ENCODE assay signal across 32 cellular contexts in the genomic region with DNA sequence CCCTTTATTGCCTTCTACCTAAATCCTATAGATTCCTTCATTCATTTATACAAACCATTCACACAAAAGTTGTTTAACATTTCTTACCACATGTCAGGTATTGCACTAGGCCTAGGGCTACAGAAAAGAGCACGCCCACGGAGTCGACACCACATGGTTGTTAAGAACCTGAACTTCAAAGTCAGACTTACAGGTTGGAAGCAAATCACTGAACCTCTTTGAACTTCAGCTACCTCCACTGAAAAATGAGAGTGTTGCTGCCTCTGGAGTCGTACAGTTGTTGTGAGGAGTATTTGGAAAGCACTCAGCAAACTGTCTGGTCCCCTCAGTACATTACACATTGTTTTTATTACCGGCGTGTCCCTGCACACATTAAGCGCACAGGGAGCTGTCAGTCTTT. TPM values are rescaled to one million over a fixed set of nuclear protein-coding genes. Genes with fewer than 3 reads are reported as not detected.
"Had no signal": no experiment of that assay in that cellular context is flagged by ENCODE, and none has a peak within 500 bp of the region (broad histone marks: within the 10 kb centered on the region; RNA-seq: fewer than 3 reads in every experiment).

No MANE protein-coding gene starts in this region.

- DNase-seq: activated CD4-positive, alpha-beta T cell treated with anti-CD3 and anti-CD28 coated beads for 36 hours; activated CD4-positive, alpha-beta T cell treated with anti-CD3 and anti-CD28 coated beads, Interleukin-2, amount 50 U/mL, for 1 hour; activated CD4-positive, alpha-beta T cell treated with anti-CD3 and anti-CD28 coated beads, Interleukin-2, amount 50 U/mL, for 48 hours; activated CD4-positive, CD25-positive, alpha-beta regulatory T cell; activated CD4-positive, CD25-positive, alpha-beta regulatory T cell treated with anti-CD3 and anti-CD28 coated beads, Interleukin-2, amount 50 U/mL, for 72 hours; activated CD8-positive, alpha-beta memory T cell treated with anti-CD3 and anti-CD28 coated beads for 24 hours; activated effector memory CD4-positive, alpha-beta T cell treated with Interleukin-2 at 50 U/mL for 16 hours; activated gamma-delta T cell treated with Interleukin-2 at 50 U/mL for 16 hours; activated naive CD4-positive, alpha-beta T cell treated with anti-CD3 and anti-CD28 coated beads, Interleukin-2, amount 50 U/mL, for 16 hours; activated naive CD4-positive, alpha-beta T cell treated with Interleukin-2 at 50 U/mL for 16 hours; activated naive CD8-positive, alpha-beta T cell treated with anti-CD3 and anti-CD28 coated beads, Interleukin-2, amount 10 ng/mL, durations not matched to agents 7 days and 5 days; activated T-cell treated with anti-CD3 and anti-CD28 coated beads, Interleukin-2, amount 50 U/mL, for 4 hours; central memory CD4-positive, alpha-beta T cell; cerebellar nuclear complex; colonic mucosa; effector CD8-positive, alpha-beta T cell; gastrocnemius medialis; glutamatergic neuron; heart left ventricle; SW 1271; T-helper 1 cell; T-helper 17 cell had no signal

- H3K27ac Mint-ChIP-seq: activated CD4-positive, alpha-beta T cell treated with anti-CD3 and anti-CD28 coated beads for 36 hours; activated naive CD8-positive, alpha-beta T cell treated with anti-CD3 and anti-CD28 coated beads, Interleukin-2, amount 10 ng/mL, durations not matched to agents 7 days and 5 days; activated T-helper 17 cell treated with anti-CD3 and anti-CD28 coated beads, Interleukin-2, amount 50 U/mL, for 72 hours; brain; T-helper 17 cell had no signal

- H3K27ac ChIP-seq: ascending aorta, breast epithelium, cardiac muscle cell, colonic mucosa, foreskin keratinocyte, gastrocnemius medialis, heart left ventricle had no signal

- ATAC-seq: activated CD4-positive, alpha-beta T cell treated with anti-CD3 and anti-CD28 coated beads for 36 hours; activated T-cell treated with anti-CD3 and anti-CD28 coated beads, Interleukin-2, amount 50 U/mL, for 4 hours; activated T-helper 17 cell treated with anti-CD3 and anti-CD28 coated beads, Interleukin-2, amount 50 U/mL, for 72 hours; foreskin keratinocyte; gastrocnemius medialis; heart left ventricle; T-helper 17 cell had no signal

- H3K4me3 Mint-ChIP-seq: activated CD4-positive, alpha-beta T cell treated with anti-CD3 and anti-CD28 coated beads for 36 hours; activated naive CD8-positive, alpha-beta T cell treated with anti-CD3 and anti-CD28 coated beads, Interleukin-2, amount 10 ng/mL, durations not matched to agents 7 days and 5 days; activated T-cell treated with anti-CD3 and anti-CD28 coated beads, Interleukin-2, amount 50 U/mL, for 4 hours; activated T-helper 17 cell treated with anti-CD3 and anti-CD28 coated beads, Interleukin-2, amount 50 U/mL, for 72 hours; brain; T-helper 17 cell had no signal

- H3K36me3 Mint-ChIP-seq: activated naive CD8-positive, alpha-beta T cell treated with anti-CD3 and anti-CD28 coated beads, Interleukin-2, amount 10 ng/mL, durations not matched to agents 7 days and 5 days; brain had no signal

- H3K4me1 Mint-ChIP-seq: activated CD4-positive, alpha-beta T cell treated with anti-CD3 and anti-CD28 coated beads for 36 hours; activated naive CD8-positive, alpha-beta T cell treated with anti-CD3 and anti-CD28 coated beads, Interleukin-2, amount 10 ng/mL, durations not matched to agents 7 days and 5 days; activated T-helper 17 cell treated with anti-CD3 and anti-CD28 coated beads, Interleukin-2, amount 50 U/mL, for 72 hours had no signal

- H3K9me3 Mint-ChIP-seq: activated naive CD8-positive, alpha-beta T cell treated with anti-CD3 and anti-CD28 coated beads, Interleukin-2, amount 10 ng/mL, durations not matched to agents 7 days and 5 days; activated T-cell treated with anti-CD3 and anti-CD28 coated beads, Interleukin-2, amount 50 U/mL, for 4 hours; activated T-helper 17 cell treated with anti-CD3 and anti-CD28 coated beads, Interleukin-2, amount 50 U/mL, for 72 hours; brain had no signal

RNA-seq across cellular contexts. Expression of gene SLPI, which starts 3.3 kb away (rescaled TPM):
- total RNA-seq: activated CD4-positive, alpha-beta T cell treated with anti-CD3 and anti-CD28 coated beads for 36 hours; activated naive CD8-positive, alpha-beta T cell treated with anti-CD3 and anti-CD28 coated beads, Interleukin-2, amount 10 ng/mL, durations not matched to agents 7 days and 5 days; activated T-helper 17 cell treated with anti-CD3 and anti-CD28 coated beads, Interleukin-2, amount 50 U/mL, for 72 hours; cardiac muscle cell; endothelial cell of umbilical vein; T-helper 17 cell had no signal

RNA-seq across cellular contexts. Expression of gene SEMG2, which starts 36.5 kb away (rescaled TPM):
- total RNA-seq: activated CD4-positive, alpha-beta T cell treated with anti-CD3 and anti-CD28 coated beads for 36 hours; activated naive CD8-positive, alpha-beta T cell treated with anti-CD3 and anti-CD28 coated beads, Interleukin-2, amount 10 ng/mL, durations not matched to agents 7 days and 5 days; activated T-cell treated with anti-CD3 and anti-CD28 coated beads, Interleukin-2, amount 50 U/mL, for 4 hours; activated T-helper 17 cell treated with anti-CD3 and anti-CD28 coated beads, Interleukin-2, amount 50 U/mL, for 72 hours; ascending aorta; cardiac muscle cell; colonic mucosa; dermis microvascular lymphatic vessel endothelial cell; endothelial cell of umbilical vein; epithelial cell of proximal tubule; esophagus mucosa; foreskin keratinocyte; gastrocnemius medialis; heart left ventricle; T-helper 17 cell had no signal

RNA-seq across cellular contexts. Expression of gene RBPJL, which starts 48.9 kb away (rescaled TPM):
- total RNA-seq: activated CD4-positive, alpha-beta T cell treated with anti-CD3 and anti-CD28 coated beads for 36 hours; activated naive CD8-positive, alpha-beta T cell treated with anti-CD3 and anti-CD28 coated beads, Interleukin-2, amount 10 ng/mL, durations not matched to agents 7 days and 5 days; activated T-helper 17 cell treated with anti-CD3 and anti-CD28 coated beads, Interleukin-2, amount 50 U/mL, for 72 hours; ascending aorta; breast epithelium; cardiac muscle cell; dermis microvascular lymphatic vessel endothelial cell; endothelial cell of umbilical vein; epithelial cell of proximal tubule; esophagus mucosa; foreskin keratinocyte; gastrocnemius medialis; heart left ventricle; T-helper 17 cell had no signal

RNA-seq across cellular contexts. Expression of gene MATN4, which starts 50.4 kb away (rescaled TPM):
- total RNA-seq: cardiac muscle cell, endothelial cell of umbilical vein, epithelial cell of proximal tubule, foreskin keratinocyte, gastrocnemius medialis, heart left ventricle, T-helper 17 cell had no signal

RNA-seq across cellular contexts. Expression of gene SEMG1, which starts 50.9 kb away (rescaled TPM):
- total RNA-seq: activated CD4-positive, alpha-beta T cell treated with anti-CD3 and anti-CD28 coated beads for 36 hours; activated naive CD8-positive, alpha-beta T cell treated with anti-CD3 and anti-CD28 coated beads, Interleukin-2, amount 10 ng/mL, durations not matched to agents 7 days and 5 days; activated T-cell treated with anti-CD3 and anti-CD28 coated beads, Interleukin-2, amount 50 U/mL, for 4 hours; activated T-helper 17 cell treated with anti-CD3 and anti-CD28 coated beads, Interleukin-2, amount 50 U/mL, for 72 hours; ascending aorta; cardiac muscle cell; dermis microvascular lymphatic vessel endothelial cell; endothelial cell of umbilical vein; epithelial cell of proximal tubule; esophagus mucosa; foreskin keratinocyte; gastrocnemius medialis; heart left ventricle; T-helper 17 cell had no signal
